In the genomic region with DNA sequence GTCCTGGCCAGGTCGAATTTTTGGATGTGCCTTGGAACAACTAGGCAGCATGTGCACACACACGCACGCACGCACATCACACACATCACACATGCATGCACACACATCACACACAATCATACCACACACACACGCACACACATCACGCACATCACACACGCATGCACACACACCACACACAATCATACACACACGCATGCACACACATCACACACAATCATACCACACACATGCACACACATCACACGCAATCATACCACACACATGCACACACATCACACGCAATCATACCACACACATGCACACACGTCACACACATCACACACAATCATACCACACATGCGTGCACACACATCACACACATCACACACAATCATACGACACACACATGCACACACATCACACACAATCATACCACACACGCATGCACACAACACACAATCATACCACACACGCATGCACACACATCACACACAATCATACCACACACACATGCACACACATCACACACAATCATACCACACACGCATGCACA, we compare ENCODE assay signal across 8 cellular contexts. TPM values are rescaled to one million over a fixed set of nuclear protein-coding genes. Genes with fewer than 3 reads are reported as not detected.
A peak's percentile ranks its signal among the peaks of the same experiment; 100 is the strongest.
DNase-seq lines count a peak whose midpoint lies in the region; ATAC-seq, FAIRE-seq and TF ChIP-seq lines count a peak whose summit lies in the region.
"Not testable (repeated sequence)": the region's sequence is repeated elsewhere in the genome, so short reads cannot be mapped to it uniquely, and the experiment has no call there.
"Had no signal": no experiment of that assay in that cellular context is flagged by ENCODE, and none has a peak within 500 bp of the region (broad histone marks: within the 10 kb centered on the region; RNA-seq: fewer than 3 reads in every experiment).

No MANE protein-coding gene starts in this region.

- H3K4me2 ChIP-seq in GM12878 (ENCODE audit: control insufficient read depth, insufficient read depth); HepG2 (ENCODE audit: low read depth, low read length): not testable (repeated sequence)
- H3K4me2 ChIP-seq in smooth muscle cell = peak overlapping the region; percentile 76

- RAD21 ChIA-PET in GM12878 (lab: Charles Lee; ENCODE audit: unreplicated experiment) = interaction anchor here (1.4 kb wide), 1 partner anchor 148 kb away, joined by 5 read pairs; no protein-coding TSS in a partner anchor

- H3F3A ChIP-seq in smooth muscle cell (ENCODE audit: low read depth) = not testable (repeated sequence)

- H3K9ac ChIP-seq in GM12878 (ENCODE audit: control insufficient read depth, insufficient read depth, low read length); HepG2 (ENCODE audit: insufficient read depth, low read depth, low read length); smooth muscle cell (ENCODE audit: low read depth): not testable (repeated sequence)

- not testable (repeated sequence) for TF ChIP-seq EP300 in GM12878 (IDR thresholded peaks at IDR 0.05; ENCODE audit: borderline replicate concordance in 1 of 2, control insufficient read depth in 1 of 2, low read depth in 2 of 2, low read length in 2 of 2); HepG2 (IDR thresholded peaks at IDR 0.05; ENCODE audit: low read depth in 2 of 2, low read length in 2 of 2); HepG2 (CRISPR knock-in tag; IDR thresholded peaks at IDR 0.05; ENCODE audit: borderline replicate concordance)

- H3K27me3 ChIP-seq in GM12878 (replicated peaks in 1 of 2; ENCODE audit: control insufficient read depth in 2 of 2, insufficient read depth in 2 of 2, low read length in 1 of 2); HepG2 (ENCODE audit: control insufficient read depth in 1 of 2, insufficient read depth in 2 of 2, low read length in 2 of 2); smooth muscle cell (ENCODE audit: low read depth): not testable (repeated sequence)

- SMC1A ChIA-PET in GM12878 (lab: Charles Lee; ENCODE audit: uncharacterized antibody, unreplicated experiment) = not testable (repeated sequence)

- H3K4me3 ChIP-seq in GM12878; HepG2 (replicated peaks in 1 of 3; ENCODE audit: insufficient read depth in 1 of 3, low read depth in 2 of 3, low read length in 3 of 3); smooth muscle cell: not testable (repeated sequence)

- not testable (repeated sequence) for H3K4me1 ChIP-seq in GM12878 (ENCODE audit: control insufficient read depth, insufficient read depth, low read length)
- H3K4me1 ChIP-seq in HepG2 (ENCODE audit: insufficient read depth, low read length) (peaks cover 62% of the 10 kb centered on the region), smooth muscle cell (ENCODE audit: low read depth) (peaks cover 11% of the 10 kb centered on the region)

- intact Hi-C loops in GM12878 (cut with micrococcal nuclease; ENCODE audit: unreplicated experiment); HepG2 (cut with micrococcal nuclease; ENCODE audit: unreplicated experiment): not testable (repeated sequence)

- in situ Hi-C loops in GM12878 (cut with MboI); HepG2 (cut with HindIII; ENCODE audit: extremely low pct_ligation_motif_present, low pct_unique_long_range_greater_than_20kb): not testable (repeated sequence)

- not testable (repeated sequence) for TF ChIP-seq CTCF in GM12878 (IDR thresholded peaks at IDR 0.05 in 2 of 3, conservative IDR thresholded peaks at IDR 0.05 in 1 of 3; ENCODE audit: control insufficient read depth in 2 of 3, extremely low read depth in 1 of 3, insufficient read depth in 1 of 3, low read depth in 3 of 3, low read length in 3 of 3); HepG2 (CRISPR knock-in tag; IDR thresholded peaks at IDR 0.05); smooth muscle cell (IDR thresholded peaks at IDR 0.05; ENCODE audit: borderline replicate concordance, insufficient read depth, poor library complexity, severe bottlenecking)

- H3K79me2 ChIP-seq in GM12878 (ENCODE audit: control insufficient read depth, insufficient read depth, low read length); HepG2 (ENCODE audit: insufficient read depth, low read length); smooth muscle cell (ENCODE audit: low read depth): not testable (repeated sequence)

- not testable (repeated sequence) for BruUV-seq in GM12878 (replicated peaks; lab: Mats Ljungman, UMichigan); HepG2 (replicated peaks; lab: Mats Ljungman, UMichigan)

- H2AFZ ChIP-seq in GM12878 (ENCODE audit: control insufficient read depth, low read depth, low read length); HepG2 (ENCODE audit: low read length); smooth muscle cell (ENCODE audit: low read depth): not testable (repeated sequence)

- WGBS in GM12878 (ENCODE audit: insufficient coverage, insufficient replicate concordance, low lambda C conversion rate, missing lambda C conversion rate) = 77% methylated on average over 15 of the region's 16 CpGs
- whole genome bisulfite sequencing in HepG2 (ENCODE audit: low lambda C conversion rate) = 86% methylated on average over 16 of the region's 16 CpGs
- WGBS in smooth muscle cell (ENCODE audit: low lambda C conversion rate) = 89% methylated on average over 13 of the region's 16 CpGs

- FAIRE-seq in GM12891 (lab: Jason Lieb, UNC) (peak; percentile 76), HTR-8/SVneo (lab: Jason Lieb, UNC) (peak; percentile 99), colon (lab: Jason Lieb, UNC) (peak; percentile 21), urothelium cell line (lab: Jason Lieb, UNC) (peak; percentile 98)
- not testable (repeated sequence) for FAIRE-seq in GM12878 (lab: Jason Lieb, UNC); HepG2 (lab: Jason Lieb, UNC)

- not testable (repeated sequence) for DNase-seq in GM12891 (ENCODE audit: insufficient read length, low spot score); HTR-8/SVneo (ENCODE audit: insufficient read length, low spot score); GM12878 (ENCODE audit: low read depth, low spot score); HepG2 (ENCODE audit: low spot score); smooth muscle cell (lab: John Stamatoyannopoulos, UW; ENCODE audit: unreplicated experiment); urothelium cell line (ENCODE audit: low spot score)

- H3K9me3 ChIP-seq in GM12878 (replicated peaks; ENCODE audit: control insufficient read depth, insufficient read depth, low read length); HepG2 (ENCODE audit: low read length); smooth muscle cell (replicated peaks; ENCODE audit: low read depth): not testable (repeated sequence)

- POLR2A ChIA-PET in GM12878 (lab: Charles Lee) = not testable (repeated sequence)
- POLR2A ChIA-PET in HepG2 (lab: Yijun Ruan, JAX) = interaction anchor here (1.3 kb wide), 2 partner anchors 7 to 52 kb away, joined by 4 read pairs; a partner anchor contains a TSS

- ATAC-seq in GM12878, HepG2: not testable (repeated sequence)

- H3K36me3 ChIP-seq in GM12878 (ENCODE audit: control insufficient read depth in 2 of 2, insufficient read depth in 2 of 2, low read length in 1 of 2); HepG2 (replicated peaks in 1 of 2; ENCODE audit: control insufficient read depth in 1 of 2, insufficient read depth in 2 of 2, low read length in 2 of 2); smooth muscle cell (ENCODE audit: low read depth): not testable (repeated sequence)

- CTCF ChIA-PET in GM12878 (lab: Yijun Ruan, JAX); HepG2 (lab: Yijun Ruan, JAX; ENCODE audit: low intra/inter-chr PET ratio, low total read pairs): not testable (repeated sequence)

- H3K27ac ChIP-seq in GM12878 (ENCODE audit: control insufficient read depth, insufficient read depth); HepG2 (ENCODE audit: extremely low read length, insufficient read depth, low read length); smooth muscle cell (ENCODE audit: low read depth): not testable (repeated sequence)

- not testable (repeated sequence) for TF ChIP-seq POLR2A in GM12891 (IDR thresholded peaks at IDR 0.05; ENCODE audit: low read depth, low read length); GM12878 (IDR thresholded peaks at IDR 0.05; ENCODE audit: low read depth, low read length); HepG2 (IDR thresholded peaks at IDR 0.05; ENCODE audit: insufficient read depth in 1 of 2, low read depth in 2 of 2, low read length in 2 of 2)

- not testable (repeated sequence) for TF ChIP-seq RAD21 in GM12878 (IDR thresholded peaks at IDR 0.05; ENCODE audit: insufficient read depth, low read depth, low read length); HepG2 (CRISPR knock-in tag; IDR thresholded peaks at IDR 0.05)

- H4K20me1 ChIP-seq in GM12878 (ENCODE audit: control insufficient read depth, insufficient read depth); HepG2 (ENCODE audit: insufficient read depth, low read length); smooth muscle cell (ENCODE audit: low read depth): not testable (repeated sequence)

RNA-seq across cellular contexts. Expression of a gene that starts 9.5 kb away (rescaled TPM):
- polyA plus RNA-seq in GM12891 (2012; ENCODE audit: low read depth, missing spikeins) = 10.5 TPM
- 5.3 and 5.7 TPM in 2 replicates for total RNA-seq in GM12878 (2013; cell fraction: nucleolus; rRNA removed)
- 19.9 and 23.8 TPM in 2 replicates for total RNA-seq in GM12878 (2014; rRNA removed)
- total RNA-seq in GM12878 (2014; rRNA removed; fragmentation: Illumina TruSeq; extraction: Trizol) = 5.8 and 6.9 TPM in 2 replicates
- total RNA-seq in GM12878 (2021) = 18.0 and 20.4 TPM in 2 replicates
- 5.2 TPM for polyA plus RNA-seq in GM12878 (2011; ENCODE audit: low read depth)
- polyA plus RNA-seq in GM12878 (2011; rRNA removed) = 9.8 and 11.5 TPM in 2 replicates
- 11.7 and 17.3 TPM in 2 replicates for polyA plus RNA-seq in GM12878 (2011; cell fraction: cytosol; rRNA removed)
- polyA plus RNA-seq in GM12878 (2011; cell fraction: nucleus; rRNA removed) = 12.7 and 15.0 TPM in 2 replicates
- polyA plus RNA-seq in GM12878 (2012) = 11.9 and 12.5 TPM in 2 replicates
- polyA plus RNA-seq in GM12878 (2014; fragmentation: Illumina TruSeq; extraction: Trizol) = 4.2 and 7.5 TPM in 2 replicates
- 1 to 10 TPM; 2.7 to 6.3 TPM for polyA plus RNA-seq in GM12878 (2014; fragmentation: Nextera tagmentation; extraction: Ambion mirVana)
- polyA plus RNA-seq in GM12878 (2014; rRNA removed) = 20.8 and 21.2 TPM in 2 replicates
- polyA plus RNA-seq in GM12878 (2016; fragmentation: Nextera tagmentation; extraction: Ambion mirVana) = 10 to 100 TPM in 1 of 2 experiments, 1 to 10 TPM in 1; 3.0 to 21.1 TPM
- polyA minus RNA-seq in GM12878 (2011; rRNA and poly(A)+ RNA removed) = 4.9 and 8.0 TPM in 2 replicates
- polyA minus RNA-seq in GM12878 (2011; cell fraction: cytosol; rRNA and poly(A)+ RNA removed) = 4.1 and 5.5 TPM in 2 replicates
- 6.3 and 14.2 TPM in 2 replicates for polyA minus RNA-seq in GM12878 (2011; cell fraction: nucleus; rRNA and poly(A)+ RNA removed)
- total RNA-seq in HepG2 (2016; rRNA removed; fragmentation: Illumina TruSeq; extraction: Trizol) = 18.7 and 20.9 TPM in 2 replicates
- total RNA-seq in HepG2 (2016; cell fraction: cytosol; rRNA removed; fragmentation: Illumina TruSeq; extraction: Trizol; ENCODE audit: low read depth) = 4.7 and 6.1 TPM in 2 replicates
- total RNA-seq in HepG2 (2016; cell fraction: insoluble cytoplasmic fraction; rRNA removed; fragmentation: Illumina TruSeq; extraction: Trizol) = 19.1 and 20.1 TPM in 2 replicates
- 11.7 and 12.0 TPM in 2 replicates for total RNA-seq in HepG2 (2016; cell fraction: membrane; rRNA removed; fragmentation: Illumina TruSeq; extraction: Trizol)
- total RNA-seq in HepG2 (2016; cell fraction: nucleus; rRNA removed; fragmentation: Illumina TruSeq; extraction: Trizol) = 7.6 and 7.9 TPM in 2 replicates
- 15.5 and 17.6 TPM in 2 replicates for polyA plus RNA-seq in HepG2 (2011; rRNA removed)
- 19.4 and 26.2 TPM in 2 replicates for polyA plus RNA-seq in HepG2 (2011; cell fraction: cytosol; rRNA removed)
- polyA plus RNA-seq in HepG2 (2011; cell fraction: nucleus; rRNA removed) = 9.3 and 10.5 TPM in 2 replicates
- 10.5 and 11.1 TPM in 2 replicates for polyA plus RNA-seq in HepG2 (2012)
- 3.6 and 4.1 TPM in 2 replicates for polyA plus RNA-seq in HepG2 (2016; cell fraction: cytosol; fragmentation: Illumina TruSeq; extraction: Trizol; ENCODE audit: low read depth)
- polyA plus RNA-seq in HepG2 (2016; cell fraction: insoluble cytoplasmic fraction; fragmentation: Illumina TruSeq; extraction: Trizol; ENCODE audit: low read depth) = 22.2 and 23.4 TPM in 2 replicates
- 7.5 and 8.0 TPM in 2 replicates for polyA plus RNA-seq in HepG2 (2016; cell fraction: membrane; fragmentation: Illumina TruSeq; extraction: Trizol; ENCODE audit: low read depth)
- polyA plus RNA-seq in HepG2 (2016; cell fraction: nucleus; fragmentation: Illumina TruSeq; extraction: Trizol; ENCODE audit: insufficient read depth, low read depth) = 10.3 and 14.0 TPM in 2 replicates
- 5.1 and 16.2 TPM in 2 replicates for polyA minus RNA-seq in HepG2 (2011; rRNA and poly(A)+ RNA removed; ENCODE audit: low replicate concordance)
- polyA minus RNA-seq in HepG2 (2011; cell fraction: cytosol; rRNA and poly(A)+ RNA removed) = 9.3 and 9.9 TPM in 2 replicates
- 5.5 and 7.0 TPM in 2 replicates for polyA minus RNA-seq in HepG2 (2011; cell fraction: nucleus; rRNA and poly(A)+ RNA removed)
- total RNA-seq in smooth muscle cell = 20.6 and 21.8 TPM in 2 replicates
- polyA plus RNA-seq in smooth muscle cell = 39.8 and 41.8 TPM in 2 replicates

RNA-seq across cellular contexts. Expression of a gene that starts 15.8 kb away (rescaled TPM):
- polyA plus RNA-seq in GM12891 (2012; ENCODE audit: low read depth, missing spikeins) = 27.7 TPM
- total RNA-seq in GM12878 (2013; cell fraction: nucleolus; rRNA removed) = 29.8 and 30.0 TPM in 2 replicates
- total RNA-seq in GM12878 (2014; rRNA removed) = 41.3 and 52.4 TPM in 2 replicates
- total RNA-seq in GM12878 (2014; rRNA removed; fragmentation: Illumina TruSeq; extraction: Trizol) = 61.3 and 65.8 TPM in 2 replicates
- 44.0 and 44.2 TPM in 2 replicates for total RNA-seq in GM12878 (2021)
- polyA plus RNA-seq in GM12878 (2011; ENCODE audit: low read depth) = 27.4 TPM
- 85.1 and 117 TPM in 2 replicates for polyA plus RNA-seq in GM12878 (2011; rRNA removed)
- polyA plus RNA-seq in GM12878 (2011; cell fraction: cytosol; rRNA removed) = 29.5 and 33.3 TPM in 2 replicates
- 43.6 and 56.6 TPM in 2 replicates for polyA plus RNA-seq in GM12878 (2011; cell fraction: nucleus; rRNA removed)
- 36.0 and 41.9 TPM in 2 replicates for polyA plus RNA-seq in GM12878 (2012)
- 61.1 and 67.8 TPM in 2 replicates for polyA plus RNA-seq in GM12878 (2014; fragmentation: Illumina TruSeq; extraction: Trizol)
- polyA plus RNA-seq in GM12878 (2014; fragmentation: Nextera tagmentation; extraction: Ambion mirVana) = 10 to 100 TPM; 30.6 to 34.5 TPM
- 51.3 and 58.7 TPM in 2 replicates for polyA plus RNA-seq in GM12878 (2014; rRNA removed)
- 10 to 100 TPM; 52.2 to 53.6 TPM for polyA plus RNA-seq in GM12878 (2016; fragmentation: Nextera tagmentation; extraction: Ambion mirVana)
- polyA minus RNA-seq in GM12878 (2011; rRNA and poly(A)+ RNA removed) = 20.3 and 23.2 TPM in 2 replicates
- 9.1 and 12.2 TPM in 2 replicates for polyA minus RNA-seq in GM12878 (2011; cell fraction: cytosol; rRNA and poly(A)+ RNA removed)
- polyA minus RNA-seq in GM12878 (2011; cell fraction: nucleus; rRNA and poly(A)+ RNA removed) = 15.6 and 21.7 TPM in 2 replicates
- 76.6 and 124 TPM in 2 replicates for total RNA-seq in HepG2 (2016; rRNA removed; fragmentation: Illumina TruSeq; extraction: Trizol)
- 12.0 and 14.9 TPM in 2 replicates for total RNA-seq in HepG2 (2016; cell fraction: cytosol; rRNA removed; fragmentation: Illumina TruSeq; extraction: Trizol; ENCODE audit: low read depth)
- total RNA-seq in HepG2 (2016; cell fraction: insoluble cytoplasmic fraction; rRNA removed; fragmentation: Illumina TruSeq; extraction: Trizol) = 82.6 and 130 TPM in 2 replicates
- total RNA-seq in HepG2 (2016; cell fraction: membrane; rRNA removed; fragmentation: Illumina TruSeq; extraction: Trizol) = 36.1 and 39.2 TPM in 2 replicates
- 35.4 and 41.2 TPM in 2 replicates for total RNA-seq in HepG2 (2016; cell fraction: nucleus; rRNA removed; fragmentation: Illumina TruSeq; extraction: Trizol)
- polyA plus RNA-seq in HepG2 (2011; rRNA removed) = 39.9 and 44.8 TPM in 2 replicates
- polyA plus RNA-seq in HepG2 (2011; cell fraction: cytosol; rRNA removed) = 29.0 and 43.5 TPM in 2 replicates
- 12.5 and 20.0 TPM in 2 replicates for polyA plus RNA-seq in HepG2 (2011; cell fraction: nucleus; rRNA removed)
- polyA plus RNA-seq in HepG2 (2012) = 55.6 and 62.7 TPM in 2 replicates
- polyA plus RNA-seq in HepG2 (2016; cell fraction: cytosol; fragmentation: Illumina TruSeq; extraction: Trizol; ENCODE audit: low read depth) = 6.5 and 6.6 TPM in 2 replicates
- 143 and 162 TPM in 2 replicates for polyA plus RNA-seq in HepG2 (2016; cell fraction: insoluble cytoplasmic fraction; fragmentation: Illumina TruSeq; extraction: Trizol; ENCODE audit: low read depth)
- 21.2 and 21.7 TPM in 2 replicates for polyA plus RNA-seq in HepG2 (2016; cell fraction: membrane; fragmentation: Illumina TruSeq; extraction: Trizol; ENCODE audit: low read depth)
- polyA plus RNA-seq in HepG2 (2016; cell fraction: nucleus; fragmentation: Illumina TruSeq; extraction: Trizol; ENCODE audit: insufficient read depth, low read depth) = 60.2 and 60.7 TPM in 2 replicates
- polyA minus RNA-seq in HepG2 (2011; rRNA and poly(A)+ RNA removed; ENCODE audit: low replicate concordance) = 10.4 and 12.8 TPM in 2 replicates
- polyA minus RNA-seq in HepG2 (2011; cell fraction: cytosol; rRNA and poly(A)+ RNA removed) = 13.6 and 15.5 TPM in 2 replicates
- polyA minus RNA-seq in HepG2 (2011; cell fraction: nucleus; rRNA and poly(A)+ RNA removed) = 16.1 and 16.2 TPM in 2 replicates
- total RNA-seq in smooth muscle cell = 67.1 and 70.2 TPM in 2 replicates
- polyA plus RNA-seq in smooth muscle cell = 46.2 and 48.9 TPM in 2 replicates

RNA-seq across cellular contexts. Expression of a gene that starts 31.8 kb away (rescaled TPM):
- polyA plus RNA-seq in GM12891 (2012; ENCODE audit: low read depth, missing spikeins) = not detected
- not detected in 2 replicates for total RNA-seq in GM12878 (2013; cell fraction: nucleolus; rRNA removed)
- not detected in 2 replicates for total RNA-seq in GM12878 (2014; rRNA removed)
- not detected in 2 replicates for total RNA-seq in GM12878 (2014; rRNA removed; fragmentation: Illumina TruSeq; extraction: Trizol)
- total RNA-seq in GM12878 (2021) = 0.37 and 0.90 TPM in 2 replicates
- polyA plus RNA-seq in GM12878 (2011; ENCODE audit: low read depth) = not detected
- not detected in 2 replicates for polyA plus RNA-seq in GM12878 (2011; rRNA removed)
- not detected in 2 replicates for polyA plus RNA-seq in GM12878 (2011; cell fraction: cytosol; rRNA removed)
- polyA plus RNA-seq in GM12878 (2011; cell fraction: nucleus; rRNA removed) = not detected in 2 replicates
- polyA plus RNA-seq in GM12878 (2012) = not detected in 2 replicates
- not detected in 2 replicates for polyA plus RNA-seq in GM12878 (2014; fragmentation: Illumina TruSeq; extraction: Trizol)
- not detected for polyA plus RNA-seq in GM12878 (2014; fragmentation: Nextera tagmentation; extraction: Ambion mirVana)
- polyA plus RNA-seq in GM12878 (2014; rRNA removed) = not detected in 2 replicates
- not detected for polyA plus RNA-seq in GM12878 (2016; fragmentation: Nextera tagmentation; extraction: Ambion mirVana)
- not detected in 2 replicates for polyA minus RNA-seq in GM12878 (2011; rRNA and poly(A)+ RNA removed)
- polyA minus RNA-seq in GM12878 (2011; cell fraction: cytosol; rRNA and poly(A)+ RNA removed) = 14.4 and 27.8 TPM in 2 replicates
- polyA minus RNA-seq in GM12878 (2011; cell fraction: nucleus; rRNA and poly(A)+ RNA removed) = 3.7 and 12.0 TPM in 2 replicates
- total RNA-seq in HepG2 (2016; rRNA removed; fragmentation: Illumina TruSeq; extraction: Trizol) = 278 and 348 TPM in 2 replicates
- total RNA-seq in HepG2 (2016; cell fraction: cytosol; rRNA removed; fragmentation: Illumina TruSeq; extraction: Trizol; ENCODE audit: low read depth) = 36.9 and 39.1 TPM in 2 replicates
- 251 and 366 TPM in 2 replicates for total RNA-seq in HepG2 (2016; cell fraction: insoluble cytoplasmic fraction; rRNA removed; fragmentation: Illumina TruSeq; extraction: Trizol)
- 71.8 and 83.2 TPM in 2 replicates for total RNA-seq in HepG2 (2016; cell fraction: membrane; rRNA removed; fragmentation: Illumina TruSeq; extraction: Trizol)
- 84.8 and 90.9 TPM in 2 replicates for total RNA-seq in HepG2 (2016; cell fraction: nucleus; rRNA removed; fragmentation: Illumina TruSeq; extraction: Trizol)
- polyA plus RNA-seq in HepG2 (2011; rRNA removed) = 1,649 and 1,898 TPM in 2 replicates
- polyA plus RNA-seq in HepG2 (2011; cell fraction: cytosol; rRNA removed) = 422 and 472 TPM in 2 replicates
- polyA plus RNA-seq in HepG2 (2011; cell fraction: nucleus; rRNA removed) = 82.9 and 122 TPM in 2 replicates
- polyA plus RNA-seq in HepG2 (2012) = 700 and 2,334 TPM in 2 replicates
- 30.5 and 35.0 TPM in 2 replicates for polyA plus RNA-seq in HepG2 (2016; cell fraction: cytosol; fragmentation: Illumina TruSeq; extraction: Trizol; ENCODE audit: low read depth)
- polyA plus RNA-seq in HepG2 (2016; cell fraction: insoluble cytoplasmic fraction; fragmentation: Illumina TruSeq; extraction: Trizol; ENCODE audit: low read depth) = 150 and 168 TPM in 2 replicates
- polyA plus RNA-seq in HepG2 (2016; cell fraction: membrane; fragmentation: Illumina TruSeq; extraction: Trizol; ENCODE audit: low read depth) = 38.8 and 42.8 TPM in 2 replicates
- 79.1 and 81.3 TPM in 2 replicates for polyA plus RNA-seq in HepG2 (2016; cell fraction: nucleus; fragmentation: Illumina TruSeq; extraction: Trizol; ENCODE audit: insufficient read depth, low read depth)
- polyA minus RNA-seq in HepG2 (2011; rRNA and poly(A)+ RNA removed; ENCODE audit: low replicate concordance) = 151 and 198 TPM in 2 replicates
- 87.0 and 146 TPM in 2 replicates for polyA minus RNA-seq in HepG2 (2011; cell fraction: cytosol; rRNA and poly(A)+ RNA removed)
- polyA minus RNA-seq in HepG2 (2011; cell fraction: nucleus; rRNA and poly(A)+ RNA removed) = 37.3 and 51.0 TPM in 2 replicates
- 1.3 and 4.0 TPM in 2 replicates for total RNA-seq in smooth muscle cell
- 6.6 and 27.3 TPM in 2 replicates for polyA plus RNA-seq in smooth muscle cell
- polyA plus RNA-seq: IgD-negative memory B cell had no signal

RNA-seq across cellular contexts. Expression of a gene that starts 57.0 kb away (rescaled TPM):
- polyA plus RNA-seq in GM12891 (2012; ENCODE audit: low read depth, missing spikeins) = 5.1 TPM
- total RNA-seq in GM12878 (2013; cell fraction: nucleolus; rRNA removed) = 48.3 and 49.2 TPM in 2 replicates
- total RNA-seq in GM12878 (2014; rRNA removed) (8.0 and 9.4 TPM in 2 replicates), GM12878 (2014; rRNA removed; fragmentation: Illumina TruSeq; extraction: Trizol) (11.6 and 11.8 TPM in 2 replicates), GM12878 (2021) (12.1 and 12.2 TPM in 2 replicates), HepG2 (2016; rRNA removed; fragmentation: Illumina TruSeq; extraction: Trizol) (17.1 and 24.1 TPM in 2 replicates), smooth muscle cell (16.6 and 36.0 TPM in 2 replicates)
- 4.3 TPM for polyA plus RNA-seq in GM12878 (2011; ENCODE audit: low read depth)
- polyA plus RNA-seq in GM12878 (2011; rRNA removed) (15.0 and 19.2 TPM in 2 replicates), GM12878 (2014; fragmentation: Illumina TruSeq; extraction: Trizol) (11.4 and 13.5 TPM in 2 replicates), GM12878 (2014; fragmentation: Nextera tagmentation; extraction: Ambion mirVana) (1 to 10 TPM; 2.8 to 3.1 TPM), GM12878 (2014; rRNA removed) (7.4 and 9.2 TPM in 2 replicates), GM12878 (2016; fragmentation: Nextera tagmentation; extraction: Ambion mirVana) (10 to 100 TPM; 10.1 to 15.1 TPM), HepG2 (2011; rRNA removed) (7.8 and 8.1 TPM in 2 replicates), smooth muscle cell (8.4 and 9.5 TPM in 2 replicates)
- 7.1 and 7.7 TPM in 2 replicates for polyA plus RNA-seq in GM12878 (2011; cell fraction: cytosol; rRNA removed)
- polyA plus RNA-seq in GM12878 (2011; cell fraction: nucleus; rRNA removed) = 10.4 and 11.2 TPM in 2 replicates
- 6.3 TPM in 2 replicates for polyA plus RNA-seq in GM12878 (2012)
- 18.2 and 34.8 TPM in 2 replicates for polyA minus RNA-seq in GM12878 (2011; rRNA and poly(A)+ RNA removed)
- 6.9 and 7.4 TPM in 2 replicates for polyA minus RNA-seq in GM12878 (2011; cell fraction: cytosol; rRNA and poly(A)+ RNA removed)
- 10.3 and 14.9 TPM in 2 replicates for polyA minus RNA-seq in GM12878 (2011; cell fraction: nucleus; rRNA and poly(A)+ RNA removed)
- total RNA-seq in HepG2 (2016; cell fraction: cytosol; rRNA removed; fragmentation: Illumina TruSeq; extraction: Trizol; ENCODE audit: low read depth) = 10.8 and 11.4 TPM in 2 replicates
- 17.2 and 22.3 TPM in 2 replicates for total RNA-seq in HepG2 (2016; cell fraction: insoluble cytoplasmic fraction; rRNA removed; fragmentation: Illumina TruSeq; extraction: Trizol)
- 11.9 and 12.9 TPM in 2 replicates for total RNA-seq in HepG2 (2016; cell fraction: membrane; rRNA removed; fragmentation: Illumina TruSeq; extraction: Trizol)
- total RNA-seq in HepG2 (2016; cell fraction: nucleus; rRNA removed; fragmentation: Illumina TruSeq; extraction: Trizol) = 25.6 and 32.5 TPM in 2 replicates
- polyA plus RNA-seq in HepG2 (2011; cell fraction: cytosol; rRNA removed) = 3.8 and 5.9 TPM in 2 replicates
- 9.7 and 12.4 TPM in 2 replicates for polyA plus RNA-seq in HepG2 (2011; cell fraction: nucleus; rRNA removed)
- polyA plus RNA-seq in HepG2 (2012) = 10.7 and 10.9 TPM in 2 replicates
- 0.92 and 1.4 TPM in 2 replicates for polyA plus RNA-seq in HepG2 (2016; cell fraction: cytosol; fragmentation: Illumina TruSeq; extraction: Trizol; ENCODE audit: low read depth)
- 13.7 and 13.8 TPM in 2 replicates for polyA plus RNA-seq in HepG2 (2016; cell fraction: insoluble cytoplasmic fraction; fragmentation: Illumina TruSeq; extraction: Trizol; ENCODE audit: low read depth)
- polyA plus RNA-seq in HepG2 (2016; cell fraction: membrane; fragmentation: Illumina TruSeq; extraction: Trizol; ENCODE audit: low read depth) = 2.4 and 2.8 TPM in 2 replicates
- polyA plus RNA-seq in HepG2 (2016; cell fraction: nucleus; fragmentation: Illumina TruSeq; extraction: Trizol; ENCODE audit: insufficient read depth, low read depth) = 20.4 and 20.5 TPM in 2 replicates
- 22.4 and 23.8 TPM in 2 replicates for polyA minus RNA-seq in HepG2 (2011; rRNA and poly(A)+ RNA removed; ENCODE audit: low replicate concordance)
- 6.6 and 9.1 TPM in 2 replicates for polyA minus RNA-seq in HepG2 (2011; cell fraction: cytosol; rRNA and poly(A)+ RNA removed)
- 29.7 and 41.5 TPM in 2 replicates for polyA minus RNA-seq in HepG2 (2011; cell fraction: nucleus; rRNA and poly(A)+ RNA removed)
